Comparison of ENCODE assay signal across 1 cellular context in the genomic region with DNA sequence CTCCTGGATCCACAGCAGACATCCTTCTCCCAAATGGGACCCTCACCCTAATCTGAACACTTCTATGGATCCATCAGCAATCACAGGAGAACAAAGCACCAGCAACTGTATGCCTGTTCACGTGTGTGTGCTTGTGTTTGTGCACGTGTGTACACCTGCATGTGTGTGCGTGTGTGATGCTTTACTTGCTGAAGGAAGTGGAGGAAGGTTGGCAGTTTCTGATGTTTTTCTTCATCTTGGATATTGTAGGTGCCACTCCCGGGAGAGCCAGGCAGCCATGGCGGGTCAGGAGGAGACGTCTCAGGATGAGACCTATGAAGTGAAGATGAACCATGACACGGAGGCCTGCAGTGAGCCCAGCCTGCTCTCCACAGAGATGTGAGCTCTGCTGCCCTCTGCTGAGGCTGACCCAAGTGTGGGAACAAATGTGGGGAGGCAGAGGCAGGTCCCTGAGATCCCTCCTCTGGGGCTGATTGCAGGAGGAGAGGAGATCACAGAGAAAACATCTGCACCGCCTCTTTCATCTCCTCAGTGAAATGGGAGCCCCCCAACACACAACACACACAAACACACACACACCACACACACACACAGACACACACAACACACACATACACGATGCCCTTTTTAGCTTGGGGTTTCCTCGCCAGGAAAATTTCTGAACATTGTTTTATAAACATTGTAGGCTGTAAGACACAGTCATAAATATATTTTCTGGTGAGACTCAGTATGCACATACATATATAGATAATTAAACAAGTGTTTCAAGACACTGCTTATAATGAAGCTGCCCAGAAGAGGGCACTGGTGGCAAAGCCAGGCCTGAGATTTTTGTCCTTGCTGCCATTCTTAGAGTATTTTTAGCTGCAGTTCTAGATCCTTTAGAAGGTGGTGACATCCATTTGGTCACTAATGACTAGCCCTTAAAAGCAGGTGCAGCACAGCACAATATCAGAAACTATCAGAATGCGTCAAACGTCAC.
TF ChIP-seq lines count a peak whose summit lies in the region.

No MANE protein-coding gene starts in this region.

TF ChIP-seq in A549, 52 proteins besides CTCF, POLR2A, EP300 and RAD21 (continued from another document):
- no peak for TF ChIP-seq FOSL2 (IDR thresholded peaks at IDR 0.05)
- no peak for TF ChIP-seq FOSL2 (CRISPR knock-in tag; IDR thresholded peaks at IDR 0.05)
- no peak for TF ChIP-seq CBX2 (IDR thresholded peaks at IDR 0.05; ENCODE audit: borderline replicate concordance, low read depth)
